In genomic region chr14:37595809-37596595, GRCh38 we compare ENCODE assay signal across 9 cellular contexts. TPM values are rescaled to one million over a fixed set of nuclear protein-coding genes. Genes with fewer than 3 reads are reported as not detected.
DNase-seq lines count a peak whose midpoint lies in the region; ATAC-seq, FAIRE-seq and TF ChIP-seq lines count a peak whose summit lies in the region.
"Had no signal": no experiment of that assay in that cellular context is flagged by ENCODE, and none has a peak within 500 bp of the region (broad histone marks: within the 10 kb centered on the region; RNA-seq: fewer than 3 reads in every experiment).

No MANE protein-coding gene starts in this region.

- peak; percentile 34 for ATAC-seq in PC-3

- no peaks in the 10 kb centered on the region for H3K27me3 ChIP-seq in PC-3 (ENCODE audit: low read length)
- peaks cover 74% of the 10 kb centered on the region for H3K27me3 ChIP-seq in keratinocyte (ENCODE audit: control insufficient read depth, extremely low read depth, insufficient read depth, low read length)
- H3K27me3 ChIP-seq: BLaER1 had no signal

- H3K4me3 ChIP-seq in PC-3 (ENCODE audit: low read length) (peak overlapping the region; percentile 93), keratinocyte (ENCODE audit: control insufficient read depth in 2 of 3, extremely low read depth in 1 of 3, insufficient read depth in 2 of 3, low read depth in 1 of 3, low read length in 3 of 3) (peak overlapping the region; percentile 37 to 75 (median 74))
- H3K4me3 ChIP-seq: BLaER1 had no signal

- peaks cover 17% of the 10 kb centered on the region for H3K36me3 Mint-ChIP-seq in activated naive CD4-positive, alpha-beta T cell treated with anti-CD3 and anti-CD28 coated beads for 36 hours (ENCODE audit: low read depth)

- H3K4me3 Mint-ChIP-seq in activated naive CD4-positive, alpha-beta T cell treated with anti-CD3 and anti-CD28 coated beads for 36 hours = peak overlapping the region; percentile 56

- dilution Hi-C loops in keratinocyte (cut with MboI; ENCODE audit: extremely low pct_ligation_motif_present, low sequenced_read_pairs) = no loop called here

- H3F3A ChIP-seq in PC-3 (ENCODE audit: low read length, unreplicated experiment) = no peaks in the 10 kb centered on the region

- DNase-seq in activated naive CD4-positive, alpha-beta T cell treated with Interleukin-2 at 50 U/mL for 16 hours = peak; percentile 76
- DNase-seq in activated naive CD4-positive, alpha-beta T cell (lab: John Stamatoyannopoulos, UW) = no peak
- DNase-seq in KG1 (lab: John Stamatoyannopoulos, UW) = peak; percentile 31
- DNase-seq in PC-3 = peak; percentile 98
- DNase-seq in activated naive CD4-positive, alpha-beta T cell treated with anti-CD3 and anti-CD28 coated beads for 36 hours = peak; percentile 91
- DNase-seq in keratinocyte (ENCODE audit: low read depth, low spot score) = peak; percentile 46
- DNase-seq in stimulated activated CD4-positive, alpha-beta T cell treated with anti-CD3 and anti-CD28 coated beads, Interleukin-4, amount 100 ng/mL, for 4 hours = peak; percentile 66 to 75
- DNase-seq in D721Med (ENCODE audit: insufficient read length, low spot score) = no peak

- H3K9me3 Mint-ChIP-seq in activated naive CD4-positive, alpha-beta T cell treated with anti-CD3 and anti-CD28 coated beads for 36 hours = peaks cover 4% of the 10 kb centered on the region

- H3K4me1 ChIP-seq in PC-3 (ENCODE audit: insufficient read depth, low read length) (peaks cover 44% of the 10 kb centered on the region), keratinocyte (ENCODE audit: control insufficient read depth, extremely low read depth, insufficient read depth, low read length) (peaks cover 12% of the 10 kb centered on the region)
- H3K4me1 ChIP-seq: BLaER1 had no signal

- H3K9me3 ChIP-seq in PC-3 (ENCODE audit: low read length) = no peaks in the 10 kb centered on the region
- H3K9me3 ChIP-seq in keratinocyte (ENCODE audit: control insufficient read depth, low read depth, low read length) = no peaks in the 10 kb centered on the region

- H3K9ac ChIP-seq in PC-3 (ENCODE audit: low read length) = peak overlapping the region; percentile 99
- H3K9ac ChIP-seq in keratinocyte (ENCODE audit: control insufficient read depth, extremely low read depth, insufficient read depth, low read length) = peak overlapping the region; percentile 83
- H3K9ac ChIP-seq: BLaER1 had no signal

- H4K20me1 ChIP-seq in PC-3 (ENCODE audit: low read length) (peaks cover 19% of the 10 kb centered on the region), keratinocyte (ENCODE audit: control insufficient read depth, extremely low read depth, insufficient read depth, low read length) (no peaks in the 10 kb centered on the region)
- H4K20me1 ChIP-seq: BLaER1 had no signal

- CTCF ChIA-PET in PC-3 (lab: Charles Lee) = interaction anchor here (0.7 kb wide), 1 partner anchor 84 kb away, joined by 4 read pairs; no protein-coding TSS in a partner anchor
- CTCF ChIA-PET in activated naive CD4-positive, alpha-beta T cell treated with anti-CD3 and anti-CD28 coated beads for 36 hours (lab: Charles Lee) = interaction anchor here (0.6 kb wide), 1 partner anchor 258 kb away, joined by 3 read pairs; no protein-coding TSS in a partner anchor

- peak overlapping the region; percentile 99 for H3K27ac ChIP-seq in PC-3 (ENCODE audit: low read length)
- H3K27ac ChIP-seq in keratinocyte (ENCODE audit: control insufficient read depth, insufficient read depth, low read length) = no peak overlapping the region
- H3K27ac ChIP-seq: BLaER1 had no signal

- intact Hi-C loops in PC-3 (cut with micrococcal nuclease) = loop anchor here (1.0 to 2.0 kb wide), 2 partner anchors 45 to 231 kb away; no protein-coding TSS in a partner anchor
- intact Hi-C loops in activated naive CD4-positive, alpha-beta T cell treated with anti-CD3 and anti-CD28 coated beads for 36 hours (cut with micrococcal nuclease) = loop anchor here (1.0 to 10.0 kb wide), 8 partner anchors 469 to 1671 kb away; partner anchors contain the start of gene PAX9

- H3K4me1 Mint-ChIP-seq in activated naive CD4-positive, alpha-beta T cell treated with anti-CD3 and anti-CD28 coated beads for 36 hours (ENCODE audit: low read depth) = peaks cover 39% of the 10 kb centered on the region

- TF ChIP-seq CTCF in PC-3 (conservative IDR thresholded peaks at IDR 0.05; ENCODE audit: low read depth, low read length) (no peak), keratinocyte (optimal IDR thresholded peaks at IDR 0.05 in 1 of 3, IDR thresholded peaks at IDR 0.05 in 1 of 3, conservative IDR thresholded peaks at IDR 0.05 in 1 of 3; ENCODE audit: extremely low read depth in 1 of 3, insufficient read depth in 2 of 3, low read length in 3 of 3) (no peak), D721Med (IDR thresholded peaks at IDR 0.05; ENCODE audit: insufficient read depth, missing control alignments) (no peak)

- BruUV-seq in PC-3 (replicated peaks; lab: Mats Ljungman, UMichigan) = TSS peak; percentile 41

- H3K9me2 ChIP-seq in PC-3 (replicated peaks; ENCODE audit: low read length) = no peaks in the 10 kb centered on the region

- H3K9me1 ChIP-seq in keratinocyte (ENCODE audit: control insufficient read depth, extremely low read depth, insufficient read depth, low read length) = no peaks in the 10 kb centered on the region

- H3K36me3 ChIP-seq in PC-3 (ENCODE audit: low read depth, low read length) (peaks cover 29% of the 10 kb centered on the region), keratinocyte (ENCODE audit: control insufficient read depth in 2 of 2, extremely low read depth in 1 of 2, insufficient read depth in 2 of 2, low read length in 2 of 2) (no peaks in the 10 kb centered on the region)
- H3K36me3 ChIP-seq: BLaER1 had no signal

- peak overlapping the region; percentile 46 for H3K27ac Mint-ChIP-seq in activated naive CD4-positive, alpha-beta T cell treated with anti-CD3 and anti-CD28 coated beads for 36 hours

- peak overlapping the region; percentile 84 for H3K4me2 ChIP-seq in PC-3 (ENCODE audit: low read length)
- peak overlapping the region; percentile 91 for H3K4me2 ChIP-seq in keratinocyte (ENCODE audit: control insufficient read depth, extremely low read depth, insufficient read depth, low read depth, low read length)
- H3K4me2 ChIP-seq: BLaER1 had no signal

- POLR2A ChIA-PET in PC-3 (lab: Charles Lee; ENCODE audit: unreplicated experiment) = interaction anchor here (0.5 to 1.7 kb wide), 5 partner anchors 11 to 299 kb away, joined by 3 to 42 read pairs (median 5); no protein-coding TSS in a partner anchor

- H3K79me2 ChIP-seq in PC-3 (ENCODE audit: low read length) (peaks cover 87% of the 10 kb centered on the region), keratinocyte (ENCODE audit: control insufficient read depth, insufficient read depth, low read length) (no peaks in the 10 kb centered on the region)

- no peak for FAIRE-seq in keratinocyte (lab: Jason Lieb, UNC)
- FAIRE-seq in D721Med (lab: Jason Lieb, UNC) = no peak

- 0 out of 2 replicates have a peak overlapping the region, but pooled peaks have one; percentile 22 for H2AFZ ChIP-seq in PC-3 (ENCODE audit: low read length)
- peak overlapping the region; percentile 12 for H2AFZ ChIP-seq in keratinocyte (ENCODE audit: control insufficient read depth, low read length)

- H3K27me3 Mint-ChIP-seq in activated naive CD4-positive, alpha-beta T cell treated with anti-CD3 and anti-CD28 coated beads for 36 hours (ENCODE audit: low read depth) = peaks cover 76% of the 10 kb centered on the region

RNA-seq across cellular contexts. Expression of gene TTC6, which starts 0.6 kb away (rescaled TPM):
- 13.4 and 18.0 TPM in 2 replicates for total RNA-seq in PC-3 (2014; rRNA removed)
- not detected for total RNA-seq in activated naive CD4-positive, alpha-beta T cell treated with anti-CD3 and anti-CD28 coated beads for 36 hours
- polyA plus RNA-seq in keratinocyte = not detected in 3 replicates
- not detected for polyA plus RNA-seq in keratinocyte (2011; ENCODE audit: low read depth)
- polyA plus RNA-seq in keratinocyte (2011; cell fraction: cytosol; rRNA removed) = not detected in 2 replicates
- 0.01 and 0.32 TPM in 2 replicates for polyA plus RNA-seq in keratinocyte (2011; cell fraction: nucleus; rRNA removed)
- not detected in 2 replicates for polyA plus RNA-seq in keratinocyte (2012; ENCODE audit: low replicate concordance)
- polyA minus RNA-seq in keratinocyte = not detected in 3 replicates
- not detected for polyA minus RNA-seq in keratinocyte (2011; cell fraction: cytosol; rRNA and poly(A)+ RNA removed)
- polyA minus RNA-seq in keratinocyte (2011; cell fraction: nucleus; rRNA and poly(A)+ RNA removed) = not detected in 2 replicates

RNA-seq across cellular contexts. Expression of gene FOXA1, which starts 1.0 kb away (rescaled TPM):
- total RNA-seq in PC-3 (2014; rRNA removed) = 212 and 249 TPM in 2 replicates
- total RNA-seq in activated naive CD4-positive, alpha-beta T cell treated with anti-CD3 and anti-CD28 coated beads for 36 hours = not detected
- 0.09 to 0.85 TPM (median 0.45 TPM) in 3 replicates for polyA plus RNA-seq in keratinocyte
- polyA plus RNA-seq in keratinocyte (2011; ENCODE audit: low read depth) = 0.77 TPM
- 0.27 and 0.36 TPM in 2 replicates for polyA plus RNA-seq in keratinocyte (2011; cell fraction: cytosol; rRNA removed)
- 2.0 and 2.4 TPM in 2 replicates for polyA plus RNA-seq in keratinocyte (2011; cell fraction: nucleus; rRNA removed)
- polyA plus RNA-seq in keratinocyte (2012; ENCODE audit: low replicate concordance) = 0.14 and 0.41 TPM in 2 replicates
- 0.39 to 0.83 TPM (median 0.46 TPM) in 3 replicates for polyA minus RNA-seq in keratinocyte
- not detected for polyA minus RNA-seq in keratinocyte (2011; cell fraction: cytosol; rRNA and poly(A)+ RNA removed)
- 2.4 and 3.1 TPM in 2 replicates for polyA minus RNA-seq in keratinocyte (2011; cell fraction: nucleus; rRNA and poly(A)+ RNA removed)

Comparison
In these comparisons a context has a peak if more than half of its experiments do, and no peak if none do; other contexts are left out.
1. DNase-seq: peak in activated naive CD4-positive, alpha-beta T cell treated with Interleukin-2 at 50 U/mL for 16 hours (single experiment), KG1 (single experiment), PC-3 (single experiment), activated naive CD4-positive, alpha-beta T cell treated with anti-CD3 and anti-CD28 coated beads for 36 hours (single experiment), keratinocyte (single experiment) and stimulated activated CD4-positive, alpha-beta T cell treated with anti-CD3 and anti-CD28 coated beads, Interleukin-4, amount 100 ng/mL, for 4 hours (2 of 2); none in activated naive CD4-positive, alpha-beta T cell (0 of 4) and D721Med (single experiment).
2. RNA of gene TTC6, which starts 0.6 kb away (total RNA-seq): 13.4 to 18.0 TPM in PC-3; not detected in activated naive CD4-positive, alpha-beta T cell treated with anti-CD3 and anti-CD28 coated beads for 36 hours; every median in the first group is over 10 times any median in the second.
3. RNA of gene FOXA1, which starts 1.0 kb away (total RNA-seq): 212 to 249 TPM in PC-3; not detected in activated naive CD4-positive, alpha-beta T cell treated with anti-CD3 and anti-CD28 coated beads for 36 hours; every median in the first group is over 100 times any median in the second.